9 cellular contexts compared by ENCODE assay signal in the genomic region with DNA sequence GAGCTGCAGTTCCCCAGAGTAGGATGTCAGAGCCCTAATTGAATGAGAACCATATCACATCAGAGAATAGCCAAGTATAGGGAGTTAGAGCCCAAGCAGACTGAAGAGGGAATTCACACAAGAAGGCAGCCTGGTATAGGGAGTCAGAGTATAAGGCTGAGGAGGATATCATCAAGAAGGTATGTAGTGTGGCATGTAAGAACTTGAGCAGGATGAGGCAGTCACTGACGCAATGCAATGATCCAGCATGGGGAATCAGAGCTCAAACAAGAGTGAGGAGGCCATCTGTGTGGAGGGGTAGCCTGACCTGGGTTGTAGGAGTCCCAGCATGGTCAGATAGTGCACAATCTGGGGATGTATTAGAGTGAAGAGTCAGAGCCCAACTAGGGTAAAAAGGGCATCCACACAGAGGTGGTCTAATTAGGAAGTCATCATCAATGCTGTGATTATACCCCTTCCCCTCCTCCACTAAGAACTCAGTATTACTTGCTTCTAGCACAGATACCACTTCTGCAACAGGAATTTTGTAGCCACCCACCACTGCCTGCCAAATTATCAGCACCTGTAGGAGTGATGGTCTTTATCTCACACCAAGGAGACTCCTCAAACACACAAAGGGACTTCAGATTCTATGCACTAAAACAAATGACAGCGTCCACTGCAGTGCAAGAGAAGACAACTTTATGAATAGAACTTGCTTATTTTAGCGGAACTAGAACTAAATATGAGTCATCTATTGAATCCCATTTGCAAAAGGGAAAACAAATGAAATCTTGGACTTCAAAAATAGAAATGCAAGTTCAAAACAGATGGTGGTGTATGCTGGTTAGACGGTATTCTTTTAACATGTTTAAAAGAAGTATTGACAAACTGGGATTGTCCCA.
A peak's percentile ranks its signal among the peaks of the same experiment; 100 is the strongest.
DNase-seq lines count a peak whose midpoint lies in the region; ATAC-seq and TF ChIP-seq lines count a peak whose summit lies in the region.
"Had no signal": no experiment of that assay in that cellular context is flagged by ENCODE, and none has a peak within 500 bp of the region (broad histone marks: within the 10 kb centered on the region; RNA-seq: fewer than 3 reads in every experiment).

No MANE protein-coding gene starts in this region.

- peak; percentile 84 for ATAC-seq in GM18868 (IDR thresholded peaks at IDR 0.05; ENCODE audit: unreplicated experiment)
- peak; percentile 77 for ATAC-seq in HG02763 (IDR thresholded peaks at IDR 0.05; ENCODE audit: unreplicated experiment)
- peak; percentile 70 for ATAC-seq in omental fat pad (ENCODE audit: low FRiP score)
- ATAC-seq: pancreas had no signal

- no peaks in the 10 kb centered on the region for H3K9me2 ChIP-seq in SK-N-SH

- no peak for TF ChIP-seq CTCF in SK-N-SH (IDR thresholded peaks at IDR 0.05)
- no peak for TF ChIP-seq CTCF in omental fat pad (IDR thresholded peaks at IDR 0.05)

- peaks cover 2 to 16% of the 10 kb centered on the region in 2 experiments for H3K36me3 ChIP-seq in SK-N-SH (replicated peaks in 1 of 2; ENCODE audit: control insufficient read depth in 1 of 2, insufficient read depth in 2 of 2, low read length in 1 of 2)
- H3K36me3 ChIP-seq: pancreas had no signal

- H3K9ac ChIP-seq in SK-N-SH, result no peak overlapping the region

- H3K9me3 ChIP-seq in SK-N-SH, result no peaks in the 10 kb centered on the region
- H3K9me3 ChIP-seq: pancreas had no signal

- H3K4me1 ChIP-seq in SK-N-SH (ENCODE audit: control insufficient read depth in 1 of 2, insufficient read depth in 2 of 2, low read depth in 1 of 2, low read length in 1 of 2), result peaks cover 0 to 9% of the 10 kb centered on the region in 2 experiments; a peak in 2 of 4 replicates

- intact Hi-C loops in posterior cingulate gyrus (cut with DNase I), result no loop called here

- no peak for DNase-seq in SK-N-SH
- DNase-seq in omental fat pad (ENCODE audit: low spot score), result no peak
- no peak for DNase-seq in mesenteric fat pad (ENCODE audit: low spot score)
- no peak for DNase-seq in posterior cingulate gyrus
- DNase-seq in stimulated activated CD4-positive, alpha-beta T cell treated with anti-CD3 and anti-CD28 coated beads, Interleukin-12 subunit alpha, Interleukin-12 subunit beta, amount 100 ng/mL, for 4 hours, result no peak
- DNase-seq in NCI-H446 treated with DMSO at 0.1 percent for 48 hours (lab: John Stamatoyannopoulos, UW), result no peak
- DNase-seq: pancreas had no signal

- TF ChIP-seq RAD21 in SK-N-SH (IDR thresholded peaks at IDR 0.05; ENCODE audit: low read length), result no peak

- H3K27ac ChIP-seq in SK-N-SH (ENCODE audit: low read depth in 2 of 2, low read length in 1 of 2), result peak overlapping the region in 1 of 2 experiments; percentile 63; a peak in 2 of 4 replicates
- H3K27ac ChIP-seq: pancreas had no signal

- no peak overlapping the region for H3K4me3 ChIP-seq in SK-N-SH (ENCODE audit: low read depth in 2 of 2, low read length in 1 of 2)
- H3K4me3 ChIP-seq: pancreas had no signal

- H4K20me1 ChIP-seq in SK-N-SH (ENCODE audit: insufficient read depth), result peaks cover 6% of the 10 kb centered on the region; the same call in 1 of the 2 replicates

- POLR2A ChIA-PET in SK-N-SH (lab: Yijun Ruan, JAX), result no interaction called here

- WGBS in SK-N-SH (ENCODE audit: low lambda C conversion rate), result 79% methylated on average over 4 of the region's 4 CpGs

- CTCF ChIA-PET in SK-N-SH (lab: Yijun Ruan, JAX), result no interaction called here

- H3K79me2 ChIP-seq in SK-N-SH (ENCODE audit: insufficient read depth), result peaks cover 82% of the 10 kb centered on the region

- no peak for TF ChIP-seq EP300 in SK-N-SH (IDR thresholded peaks at IDR 0.05; ENCODE audit: borderline replicate concordance in 1 of 2, low read depth in 1 of 2, low read length in 1 of 2)

- H3F3A ChIP-seq in SK-N-SH (replicated peaks; ENCODE audit: insufficient read depth), result peaks cover 35% of the 10 kb centered on the region

- 0 out of 2 replicates have a peak overlapping the region, but pooled peaks have one; percentile 11 for H3K4me2 ChIP-seq in SK-N-SH

- H2AFZ ChIP-seq in SK-N-SH (ENCODE audit: low read depth), result no peak overlapping the region

- no peaks in the 10 kb centered on the region for H3K27me3 ChIP-seq in SK-N-SH (ENCODE audit: insufficient read depth)
- H3K27me3 ChIP-seq: pancreas had no signal

TF ChIP-seq in SK-N-SH, 30 proteins besides CTCF, POLR2A, EP300 and RAD21:
- TF ChIP-seq, protein P1, sequence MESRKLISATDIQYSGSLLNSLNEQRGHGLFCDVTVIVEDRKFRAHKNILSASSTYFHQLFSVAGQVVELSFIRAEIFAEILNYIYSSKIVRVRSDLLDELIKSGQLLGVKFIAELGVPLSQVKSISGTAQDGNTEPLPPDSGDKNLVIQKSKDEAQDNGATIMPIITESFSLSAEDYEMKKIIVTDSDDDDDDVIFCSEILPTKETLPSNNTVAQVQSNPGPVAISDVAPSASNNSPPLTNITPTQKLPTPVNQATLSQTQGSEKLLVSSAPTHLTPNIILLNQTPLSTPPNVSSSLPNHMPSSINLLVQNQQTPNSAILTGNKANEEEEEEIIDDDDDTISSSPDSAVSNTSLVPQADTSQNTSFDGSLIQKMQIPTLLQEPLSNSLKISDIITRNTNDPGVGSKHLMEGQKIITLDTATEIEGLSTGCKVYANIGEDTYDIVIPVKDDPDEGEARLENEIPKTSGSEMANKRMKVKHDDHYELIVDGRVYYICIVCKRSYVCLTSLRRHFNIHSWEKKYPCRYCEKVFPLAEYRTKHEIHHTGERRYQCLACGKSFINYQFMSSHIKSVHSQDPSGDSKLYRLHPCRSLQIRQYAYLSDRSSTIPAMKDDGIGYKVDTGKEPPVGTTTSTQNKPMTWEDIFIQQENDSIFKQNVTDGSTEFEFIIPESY (IDR thresholded peaks at IDR 0.05; ENCODE audit: borderline replicate concordance, low read depth), result no peak
- TF ChIP-seq SIN3A (IDR thresholded peaks at IDR 0.05; ENCODE audit: borderline replicate concordance, low read depth, low read length) (no peak), NFIC (IDR thresholded peaks at IDR 0.05; ENCODE audit: borderline replicate concordance) (no peak), MXI1 (IDR thresholded peaks at IDR 0.05; ENCODE audit: low read depth, low read length) (no peak), FOXJ3 (CRISPR knock-in tag; IDR thresholded peaks at IDR 0.05) (no peak), NRF1 (IDR thresholded peaks at IDR 0.05; ENCODE audit: low read depth, low read length) (no peak), SMC3 (IDR thresholded peaks at IDR 0.05; ENCODE audit: low read depth, low read length) (no peak), JUND (IDR thresholded peaks at IDR 0.05) (no peak), POLR2AphosphoS5 (IDR thresholded peaks at IDR 0.05; ENCODE audit: low read depth, low read length) (no peak), GABPA (IDR thresholded peaks at IDR 0.05; ENCODE audit: low read depth) (no peak), RFX5 (IDR thresholded peaks at IDR 0.05; ENCODE audit: low read length) (no peak), TAF1 (IDR thresholded peaks at IDR 0.05; ENCODE audit: borderline replicate concordance, low read depth, low read length) (no peak)
- TF ChIP-seq, protein P2, sequence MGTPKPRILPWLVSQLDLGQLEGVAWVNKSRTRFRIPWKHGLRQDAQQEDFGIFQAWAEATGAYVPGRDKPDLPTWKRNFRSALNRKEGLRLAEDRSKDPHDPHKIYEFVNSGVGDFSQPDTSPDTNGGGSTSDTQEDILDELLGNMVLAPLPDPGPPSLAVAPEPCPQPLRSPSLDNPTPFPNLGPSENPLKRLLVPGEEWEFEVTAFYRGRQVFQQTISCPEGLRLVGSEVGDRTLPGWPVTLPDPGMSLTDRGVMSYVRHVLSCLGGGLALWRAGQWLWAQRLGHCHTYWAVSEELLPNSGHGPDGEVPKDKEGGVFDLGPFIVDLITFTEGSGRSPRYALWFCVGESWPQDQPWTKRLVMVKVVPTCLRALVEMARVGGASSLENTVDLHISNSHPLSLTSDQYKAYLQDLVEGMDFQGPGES (IDR thresholded peaks at IDR 0.05; ENCODE audit: low read depth, low read length), result no peak
- TF ChIP-seq, protein P3, sequence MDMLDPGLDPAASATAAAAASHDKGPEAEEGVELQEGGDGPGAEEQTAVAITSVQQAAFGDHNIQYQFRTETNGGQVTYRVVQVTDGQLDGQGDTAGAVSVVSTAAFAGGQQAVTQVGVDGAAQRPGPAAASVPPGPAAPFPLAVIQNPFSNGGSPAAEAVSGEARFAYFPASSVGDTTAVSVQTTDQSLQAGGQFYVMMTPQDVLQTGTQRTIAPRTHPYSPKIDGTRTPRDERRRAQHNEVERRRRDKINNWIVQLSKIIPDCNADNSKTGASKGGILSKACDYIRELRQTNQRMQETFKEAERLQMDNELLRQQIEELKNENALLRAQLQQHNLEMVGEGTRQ (IDR thresholded peaks at IDR 0.05; ENCODE audit: borderline replicate concordance, low read depth, low read length), result no peak
- TF ChIP-seq, protein P4, sequence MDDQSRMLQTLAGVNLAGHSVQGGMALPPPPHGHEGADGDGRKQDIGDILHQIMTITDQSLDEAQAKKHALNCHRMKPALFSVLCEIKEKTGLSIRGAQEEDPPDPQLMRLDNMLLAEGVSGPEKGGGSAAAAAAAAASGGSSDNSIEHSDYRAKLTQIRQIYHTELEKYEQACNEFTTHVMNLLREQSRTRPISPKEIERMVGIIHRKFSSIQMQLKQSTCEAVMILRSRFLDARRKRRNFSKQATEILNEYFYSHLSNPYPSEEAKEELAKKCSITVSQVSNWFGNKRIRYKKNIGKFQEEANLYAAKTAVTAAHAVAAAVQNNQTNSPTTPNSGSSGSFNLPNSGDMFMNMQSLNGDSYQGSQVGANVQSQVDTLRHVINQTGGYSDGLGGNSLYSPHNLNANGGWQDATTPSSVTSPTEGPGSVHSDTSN (IDR thresholded peaks at IDR 0.05), result no peak
